8 cellular contexts compared by ENCODE assay signal in the genomic region with DNA sequence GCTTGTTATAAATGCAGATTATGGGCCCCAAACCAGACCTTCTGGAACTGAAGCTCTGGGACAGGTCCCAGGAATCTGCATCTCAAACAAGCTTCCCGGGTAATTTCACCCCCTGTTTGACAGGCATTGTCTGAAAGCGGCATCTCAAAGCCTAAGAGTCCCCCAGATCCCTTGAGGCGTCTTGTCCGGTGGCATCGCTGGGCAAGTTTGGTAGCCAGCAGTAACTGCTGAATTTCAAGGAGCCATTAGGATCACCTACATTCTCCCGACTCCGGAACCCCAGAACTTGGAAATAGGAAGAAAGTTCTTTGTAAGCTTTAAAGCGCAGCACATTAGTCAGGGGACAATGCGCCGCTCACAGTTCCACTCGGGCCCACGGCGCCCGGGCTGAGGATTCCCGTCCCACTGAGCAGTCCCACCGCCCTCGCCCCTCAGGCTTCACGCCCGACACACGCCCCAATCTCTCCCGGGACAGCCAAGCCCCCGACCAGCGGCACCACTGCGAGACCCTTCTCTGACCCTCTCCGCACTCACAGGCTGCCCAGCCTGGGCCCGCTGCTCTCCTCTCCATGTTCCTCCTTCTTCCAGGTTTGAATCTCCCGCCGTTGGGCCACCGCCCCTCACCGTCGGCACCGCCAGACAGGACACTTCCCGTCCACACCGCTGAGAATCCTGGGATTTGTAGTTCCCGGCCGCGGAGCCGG. TPM values are rescaled to one million over a fixed set of nuclear protein-coding genes. Genes with fewer than 3 reads are reported as not detected.
DNase-seq lines count a peak whose midpoint lies in the region; TF ChIP-seq lines count a peak whose summit lies in the region.

A gene with protein sequence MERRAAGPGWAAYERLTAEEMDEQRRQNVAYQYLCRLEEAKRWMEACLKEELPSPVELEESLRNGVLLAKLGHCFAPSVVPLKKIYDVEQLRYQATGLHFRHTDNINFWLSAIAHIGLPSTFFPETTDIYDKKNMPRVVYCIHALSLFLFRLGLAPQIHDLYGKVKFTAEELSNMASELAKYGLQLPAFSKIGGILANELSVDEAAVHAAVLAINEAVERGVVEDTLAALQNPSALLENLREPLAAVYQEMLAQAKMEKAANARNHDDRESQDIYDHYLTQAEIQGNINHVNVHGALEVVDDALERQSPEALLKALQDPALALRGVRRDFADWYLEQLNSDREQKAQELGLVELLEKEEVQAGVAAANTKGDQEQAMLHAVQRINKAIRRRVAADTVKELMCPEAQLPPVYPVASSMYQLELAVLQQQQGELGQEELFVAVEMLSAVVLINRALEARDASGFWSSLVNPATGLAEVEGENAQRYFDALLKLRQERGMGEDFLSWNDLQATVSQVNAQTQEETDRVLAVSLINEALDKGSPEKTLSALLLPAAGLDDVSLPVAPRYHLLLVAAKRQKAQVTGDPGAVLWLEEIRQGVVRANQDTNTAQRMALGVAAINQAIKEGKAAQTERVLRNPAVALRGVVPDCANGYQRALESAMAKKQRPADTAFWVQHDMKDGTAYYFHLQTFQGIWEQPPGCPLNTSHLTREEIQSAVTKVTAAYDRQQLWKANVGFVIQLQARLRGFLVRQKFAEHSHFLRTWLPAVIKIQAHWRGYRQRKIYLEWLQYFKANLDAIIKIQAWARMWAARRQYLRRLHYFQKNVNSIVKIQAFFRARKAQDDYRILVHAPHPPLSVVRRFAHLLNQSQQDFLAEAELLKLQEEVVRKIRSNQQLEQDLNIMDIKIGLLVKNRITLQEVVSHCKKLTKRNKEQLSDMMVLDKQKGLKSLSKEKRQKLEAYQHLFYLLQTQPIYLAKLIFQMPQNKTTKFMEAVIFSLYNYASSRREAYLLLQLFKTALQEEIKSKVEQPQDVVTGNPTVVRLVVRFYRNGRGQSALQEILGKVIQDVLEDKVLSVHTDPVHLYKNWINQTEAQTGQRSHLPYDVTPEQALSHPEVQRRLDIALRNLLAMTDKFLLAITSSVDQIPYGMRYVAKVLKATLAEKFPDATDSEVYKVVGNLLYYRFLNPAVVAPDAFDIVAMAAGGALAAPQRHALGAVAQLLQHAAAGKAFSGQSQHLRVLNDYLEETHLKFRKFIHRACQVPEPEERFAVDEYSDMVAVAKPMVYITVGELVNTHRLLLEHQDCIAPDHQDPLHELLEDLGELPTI (N-terminal part only) (minus strand): TSS at position 607 of the 704 bp plus-strand sequence. CDS start 36 bp downstream, at position 571.

- H3K79me2 ChIP-seq in GM23248 (ENCODE audit: insufficient read depth) = peaks cover 20% of the 10 kb centered on the region

- POLR2A ChIA-PET in Caco-2 (lab: Charles Lee) = no interaction called here

- no peaks in the 10 kb centered on the region for H3K36me3 ChIP-seq in Caco-2 (ENCODE audit: control insufficient read depth, insufficient read depth, low read length)
- peaks cover 3% of the 10 kb centered on the region; the same call in 1 of the 2 replicates for H3K36me3 ChIP-seq in GM23248 (ENCODE audit: low read depth)
- H3K36me3 ChIP-seq in SK-N-MC (ENCODE audit: insufficient read depth, low read length) = peaks cover 7% of the 10 kb centered on the region

- peaks cover 18% of the 10 kb centered on the region for H3K4me1 Mint-ChIP-seq in Caco-2 (ENCODE audit: low read depth, unreplicated experiment)
- peaks cover 18% of the 10 kb centered on the region for H3K4me1 Mint-ChIP-seq in activated naive CD4-positive, alpha-beta T cell treated with anti-CD3 and anti-CD28 coated beads for 36 hours (ENCODE audit: low read depth)

- peak within 1 kb of the TSS; percentile 56 for H2AFZ ChIP-seq in GM23248

- peak within 1 kb of the TSS; percentile 83 for H3K27ac Mint-ChIP-seq in Caco-2 (ENCODE audit: unreplicated experiment)
- H3K27ac Mint-ChIP-seq in activated naive CD4-positive, alpha-beta T cell treated with anti-CD3 and anti-CD28 coated beads for 36 hours = peak within 1 kb of the TSS; percentile 6

- TF ChIP-seq CTCF in Caco-2 (IDR thresholded peaks at IDR 0.05; ENCODE audit: insufficient read depth in 1 of 2, low read depth in 1 of 2, low read length in 1 of 2, severe bottlenecking in 1 of 2, unreplicated experiment in 1 of 2) = no peak

- H3K9me2 ChIP-seq in GM23248 (ENCODE audit: insufficient read depth) = no peaks in the 10 kb centered on the region

- peak within 1 kb of the TSS; percentile 97 for H3K4me3 Mint-ChIP-seq in Caco-2 (ENCODE audit: unreplicated experiment)
- H3K4me3 Mint-ChIP-seq in activated naive CD4-positive, alpha-beta T cell treated with anti-CD3 and anti-CD28 coated beads for 36 hours = peak within 1 kb of the TSS; percentile 93

- DNase-seq in Caco-2 (peak; percentile 91), GM23248 (peak; percentile 92), MV-4-11 (lab: John Stamatoyannopoulos, UW) (peak; percentile 74), SK-N-MC (ENCODE audit: low read depth, low spot score) (no peak), globus pallidus (ENCODE audit: low spot score) (peak; percentile 73), non-pigmented ciliary epithelial cell (ENCODE audit: low read depth) (peak; percentile 35), superior temporal gyrus (ENCODE audit: extremely low spot score) (peak; percentile 81)
- DNase-seq in activated naive CD4-positive, alpha-beta T cell treated with anti-CD3 and anti-CD28 coated beads for 36 hours = peak; percentile 79

- 1% methylated on average over 37 to 38 of the region's 38 CpGs for WGBS in GM23248 (ENCODE audit: low coverage in 1 of 2, low lambda C conversion rate in 2 of 2, missing lambda C conversion rate in 2 of 2), 2 experiments

- peaks cover 26% of the 10 kb centered on the region for H3K36me3 Mint-ChIP-seq in Caco-2 (ENCODE audit: insufficient read depth, unreplicated experiment)
- peaks cover 2% of the 10 kb centered on the region for H3K36me3 Mint-ChIP-seq in activated naive CD4-positive, alpha-beta T cell treated with anti-CD3 and anti-CD28 coated beads for 36 hours (ENCODE audit: low read depth)

- CTCF ChIA-PET in Caco-2 (lab: Charles Lee) = interaction anchor here (1.2 to 1.3 kb wide), 2 partner anchors 71 to 115 kb away, joined by 3 read pairs; no protein-coding TSS in a partner anchor
- CTCF ChIA-PET in activated naive CD4-positive, alpha-beta T cell treated with anti-CD3 and anti-CD28 coated beads for 36 hours (lab: Charles Lee) = interaction anchor here (0.7 to 2.1 kb wide), 9 partner anchors 10 to 188 kb away, joined by 3 to 11 read pairs (median 4); no protein-coding TSS in a partner anchor

- H3K9me3 Mint-ChIP-seq in Caco-2 (ENCODE audit: unreplicated experiment) = no peaks in the 10 kb centered on the region
- H3K9me3 Mint-ChIP-seq in activated naive CD4-positive, alpha-beta T cell treated with anti-CD3 and anti-CD28 coated beads for 36 hours = no peaks in the 10 kb centered on the region

- H3K27me3 ChIP-seq in Caco-2 (replicated peaks; ENCODE audit: control insufficient read depth, insufficient read depth, low read length) = no peaks in the 10 kb centered on the region
- no peaks in the 10 kb centered on the region for H3K27me3 ChIP-seq in GM23248 (replicated peaks; ENCODE audit: insufficient read depth)

- in situ Hi-C loops in GM23248 (cut with MboI) = no loop called here

- H3K9ac ChIP-seq in GM23248 = peak within 1 kb of the TSS; percentile 75
- H3K9ac ChIP-seq in SK-N-MC (ENCODE audit: insufficient read length) = peak within 1 kb of the TSS; percentile 79

- H3F3A ChIP-seq in GM23248 (ENCODE audit: insufficient read depth) = peaks cover 10% of the 10 kb centered on the region; the same call in 1 of the 2 replicates

- H3K4me3 ChIP-seq in Caco-2 (ENCODE audit: low read depth, low read length) = peak within 1 kb of the TSS; percentile 96
- peak within 1 kb of the TSS; percentile 73 for H3K4me3 ChIP-seq in GM23248
- H3K4me3 ChIP-seq in SK-N-MC = peak within 1 kb of the TSS; percentile 98

- H3K9me3 ChIP-seq in Caco-2 (no peaks in the 10 kb centered on the region), GM23248 (ENCODE audit: low read depth) (no peaks in the 10 kb centered on the region), SK-N-MC (ENCODE audit: low read depth, low read length) (no peaks in the 10 kb centered on the region)

- TSS peak; percentile 79 for BruUV-seq in Caco-2 (replicated peaks; lab: Mats Ljungman, UMichigan)

- H4K20me1 ChIP-seq in GM23248 (ENCODE audit: insufficient read depth) = no peaks in the 10 kb centered on the region

- peak within 1 kb of the TSS; percentile 77 for H3K27ac ChIP-seq in GM23248
- peak within 1 kb of the TSS; percentile 81; the same call in 1 of the 2 replicates for H3K27ac ChIP-seq in SK-N-MC

- intact Hi-C loops in Caco-2 (cut with micrococcal nuclease; ENCODE audit: unreplicated experiment) = loop anchor here (1.0 to 5.0 kb wide), 2 partner anchors 35 to 69 kb away; no protein-coding TSS in a partner anchor
- intact Hi-C loops in activated naive CD4-positive, alpha-beta T cell treated with anti-CD3 and anti-CD28 coated beads for 36 hours (cut with micrococcal nuclease) = loop anchor here (1.0 to 5.0 kb wide), 3 partner anchors 50 to 91 kb away; no protein-coding TSS in a partner anchor

- H3K4me2 ChIP-seq in GM23248 (ENCODE audit: unreplicated experiment) = peak within 1 kb of the TSS; percentile 87

- H3K27me3 Mint-ChIP-seq in Caco-2 (ENCODE audit: insufficient read depth, unreplicated experiment) = no peaks in the 10 kb centered on the region
- H3K27me3 Mint-ChIP-seq in activated naive CD4-positive, alpha-beta T cell treated with anti-CD3 and anti-CD28 coated beads for 36 hours (ENCODE audit: low read depth) = peaks cover 30% of the 10 kb centered on the region

- H3K4me1 ChIP-seq in Caco-2 (peaks cover 15% of the 10 kb centered on the region; the same call in 1 of the 2 replicates), GM23248 (ENCODE audit: insufficient read depth) (peaks cover 15% of the 10 kb centered on the region)

RNA-seq across cellular contexts. Expression of the gene that starts here (rescaled TPM):
- total RNA-seq in Caco-2 (2022) = 35.8 and 37.6 TPM in 2 replicates
- total RNA-seq in GM23248 (2014; rRNA removed; shearing (Covaris generic)) = 12.5 and 14.7 TPM in 2 replicates
- 5.5 and 5.6 TPM in 2 replicates for polyA plus RNA-seq in GM23248 (2016; fragmentation: Nextera tagmentation; extraction: Ambion mirVana)
- 10 to 100 TPM in 1 of 2 experiments, 1 to 10 TPM in 1; 9.4 to 10.6 TPM for total RNA-seq in activated naive CD4-positive, alpha-beta T cell treated with anti-CD3 and anti-CD28 coated beads for 36 hours
